In genomic region chr22:41541484-41541883, GRCh38 we compare ENCODE assay signal across 13 cellular contexts. TPM values are rescaled to one million over a fixed set of nuclear protein-coding genes. Genes with fewer than 3 reads are reported as not detected.
DNase-seq lines count a peak whose midpoint lies in the region; TF ChIP-seq lines count a peak whose summit lies in the region.
"Had no signal": no experiment of that assay in that cellular context is flagged by ENCODE, and none has a peak within 500 bp of the region (broad histone marks: within the 10 kb centered on the region; RNA-seq: fewer than 3 reads in every experiment).

No MANE protein-coding gene starts in this region.

- peaks cover 4% of the 10 kb centered on the region for H3K27me3 Mint-ChIP-seq in neural progenitor cell (ENCODE audit: insufficient read depth, low read depth)

- intact Hi-C loops in OCI-LY7 (cut with micrococcal nuclease; ENCODE audit: unreplicated experiment) (no loop called here), mammary epithelial cell (cut with micrococcal nuclease) (no loop called here)

- H3K4me2 ChIP-seq in DOHH2 (ENCODE audit: low read length) (peak overlapping the region; percentile 99), OCI-LY7 (ENCODE audit: low read length) (peak overlapping the region; percentile 87; the same call in 1 of the 2 replicates), mammary epithelial cell (ENCODE audit: insufficient read depth, low read depth, low read length) (peak overlapping the region; percentile 28), neural progenitor cell (no peak overlapping the region)

- H3K36me3 ChIP-seq in DOHH2 (ENCODE audit: control insufficient read depth, low read length) (peaks cover 54% of the 10 kb centered on the region), OCI-LY7 (ENCODE audit: insufficient read depth, low read length) (peaks cover 38% of the 10 kb centered on the region), mammary epithelial cell (ENCODE audit: insufficient read depth, low read length) (peaks cover 6% of the 10 kb centered on the region), neural progenitor cell (no peaks in the 10 kb centered on the region)

- H3K4me1 ChIP-seq in DOHH2 (ENCODE audit: control insufficient read depth, low read length): peaks cover 26% of the 10 kb centered on the region
- peaks cover 31% of the 10 kb centered on the region for H3K4me1 ChIP-seq in OCI-LY7 (ENCODE audit: insufficient read depth, low read length, poor library complexity, severe bottlenecking)
- H3K4me1 ChIP-seq in mammary epithelial cell (ENCODE audit: insufficient read depth, low read length): peaks cover 15% of the 10 kb centered on the region
- peaks cover 20% of the 10 kb centered on the region for H3K4me1 ChIP-seq in neural progenitor cell
- H3K4me1 ChIP-seq: foreskin keratinocyte had no signal

- H3K4me3 ChIP-seq in DOHH2 (ENCODE audit: low read length) (peak overlapping the region; percentile 100; the same call in 1 of the 2 replicates), OCI-LY7 (ENCODE audit: low read depth, low read length, poor library complexity, severe bottlenecking) (no peak overlapping the region), mammary epithelial cell (replicated peaks in 1 of 3; ENCODE audit: insufficient read depth in 1 of 3, low read depth in 2 of 3, low read length in 3 of 3) (no peak overlapping the region), neural progenitor cell (no peak overlapping the region)

- H3F3A ChIP-seq in DOHH2 (ENCODE audit: control insufficient read depth, insufficient read depth) (peaks cover 2% of the 10 kb centered on the region; the same call in 1 of the 2 replicates), neural progenitor cell (ENCODE audit: low read depth) (peaks cover 3% of the 10 kb centered on the region)

- WGBS in mammary epithelial cell (ENCODE audit: low coverage, missing lambda C conversion rate): 75% methylated on average over 2 of the region's 3 CpGs

- H3K27ac Mint-ChIP-seq in neural progenitor cell: no peak overlapping the region

- H3K79me2 ChIP-seq in DOHH2 (ENCODE audit: control insufficient read depth, low read length) (peaks cover 71% of the 10 kb centered on the region), OCI-LY7 (ENCODE audit: insufficient read depth, low read depth, low read length) (peaks cover 39% of the 10 kb centered on the region), mammary epithelial cell (ENCODE audit: insufficient read depth, low read length) (peaks cover 70% of the 10 kb centered on the region), neural progenitor cell (ENCODE audit: low read depth) (peaks cover 42% of the 10 kb centered on the region)

- H3K27ac ChIP-seq in DOHH2 (ENCODE audit: low read depth, low read length): no peak overlapping the region
- H3K27ac ChIP-seq in OCI-LY7 (ENCODE audit: low read depth, low read length, poor library complexity, severe bottlenecking): no peak overlapping the region
- H3K27ac ChIP-seq in mammary epithelial cell (ENCODE audit: insufficient read depth, low read depth, low read length): no peak overlapping the region
- H3K27ac ChIP-seq in neural progenitor cell: no peak overlapping the region
- H3K27ac ChIP-seq: foreskin keratinocyte had no signal

- H3K9me3 ChIP-seq in DOHH2 (ENCODE audit: control insufficient read depth, insufficient read depth, low read length) (no peaks in the 10 kb centered on the region), OCI-LY7 (ENCODE audit: low read length) (no peaks in the 10 kb centered on the region), mammary epithelial cell (replicated peaks; ENCODE audit: insufficient read depth, low read length) (no peaks in the 10 kb centered on the region), neural progenitor cell (ENCODE audit: low read depth) (no peaks in the 10 kb centered on the region)

- no peak for DNase-seq in OCI-LY7 (ENCODE audit: low spot score)
- no peak for DNase-seq in mammary epithelial cell
- no peak for DNase-seq in neural progenitor cell (ENCODE audit: low spot score)
- DNase-seq in stimulated activated CD4-positive, alpha-beta T cell treated with anti-CD3 and anti-CD28 coated beads, Interleukin-15, amount 100 ng/mL, for 24 hours: no peak
- DNase-seq in AG08395 (ENCODE audit: low spot score): no peak
- DNase-seq in H4 (ENCODE audit: low spot score): no peak
- DNase-seq: activated effector memory CD4-positive, alpha-beta T cell treated with anti-CD3 and anti-CD28 coated beads, Interleukin-2, amount 50 U/mL, for 16 hours; dermis blood vessel endothelial cell; foreskin keratinocyte; left cardiac atrium; NCI-H2227 treated with DMSO at 0.1 percent for 48 hours; stimulated activated naive CD4-positive, alpha-beta T cell treated with Interleukin-2 at 50 U/mL for 16 hours had no signal

- POLR2A ChIA-PET in OCI-LY7 (lab: Charles Lee): no interaction called here

- dilution Hi-C loops in mammary epithelial cell (cut with HindIII; ENCODE audit: low sequenced_read_pairs): no loop called here

- no peaks in the 10 kb centered on the region; the same call in 1 of the 2 replicates for H4K20me1 ChIP-seq in DOHH2 (ENCODE audit: control insufficient read depth, insufficient read depth, low read depth, low read length)
- H4K20me1 ChIP-seq in OCI-LY7 (ENCODE audit: insufficient read depth, low read length): peaks cover 17% of the 10 kb centered on the region; the same call in 1 of the 2 replicates
- no peaks in the 10 kb centered on the region for H4K20me1 ChIP-seq in mammary epithelial cell (ENCODE audit: insufficient read depth, low read length)
- H4K20me1 ChIP-seq in neural progenitor cell (ENCODE audit: low read depth): peaks cover 39% of the 10 kb centered on the region

- in situ Hi-C loops in mammary epithelial cell (cut with MboI; ENCODE audit: low sequenced_read_pairs in 2 of 2): no loop called here

- BruUV-seq in OCI-LY7 (replicated peaks; lab: Mats Ljungman, UMichigan): no TSS peak
- no TSS peak for BruUV-seq in mammary epithelial cell (replicated peaks; lab: Mats Ljungman, UMichigan)

- H3K27me3 ChIP-seq in DOHH2 (ENCODE audit: control insufficient read depth, low read length): no peaks in the 10 kb centered on the region
- no peaks in the 10 kb centered on the region for H3K27me3 ChIP-seq in mammary epithelial cell (ENCODE audit: insufficient read depth, low read length)
- H3K27me3 ChIP-seq in neural progenitor cell: no peaks in the 10 kb centered on the region
- H3K27me3 ChIP-seq: foreskin keratinocyte had no signal

- H3K9ac ChIP-seq in mammary epithelial cell (ENCODE audit: insufficient read depth, low read length) (no peak overlapping the region), neural progenitor cell (no peak overlapping the region)

- H2AFZ ChIP-seq in OCI-LY7 (ENCODE audit: low read length) (no peak overlapping the region), mammary epithelial cell (ENCODE audit: low read depth, low read length) (no peak overlapping the region), neural progenitor cell (replicated peaks) (no peak overlapping the region)

- H3K9me3 Mint-ChIP-seq in neural progenitor cell: no peaks in the 10 kb centered on the region

- CTCF ChIA-PET in OCI-LY7 (lab: Charles Lee; ENCODE audit: unreplicated experiment) (no interaction called here), mammary epithelial cell (lab: Charles Lee; ENCODE audit: low non-redundant PET) (no interaction called here)

- peak overlapping the region; percentile 3 for H3K4me3 Mint-ChIP-seq in neural progenitor cell

- H3K9me2 ChIP-seq in DOHH2 (replicated peaks; ENCODE audit: control insufficient read depth, low read length) (no peaks in the 10 kb centered on the region), OCI-LY7 (ENCODE audit: insufficient read depth, low read length) (no peaks in the 10 kb centered on the region)

- TF ChIP-seq CTCF in DOHH2 (IDR thresholded peaks at IDR 0.05; ENCODE audit: low read depth, low read length, poor library complexity, severe bottlenecking) (no peak), OCI-LY7 (conservative IDR thresholded peaks at IDR 0.05; ENCODE audit: low read length) (no peak), mammary epithelial cell (conservative IDR thresholded peaks at IDR 0.05 in 1 of 2, IDR thresholded peaks at IDR 0.05 in 1 of 2; ENCODE audit: extremely low read depth in 1 of 2, insufficient read depth in 1 of 2, low read depth in 1 of 2, low read length in 2 of 2) (no peak), neural progenitor cell (IDR thresholded peaks at IDR 0.05) (no peak)

- H3K4me1 Mint-ChIP-seq in neural progenitor cell: peaks cover 42% of the 10 kb centered on the region

- peaks cover 9% of the 10 kb centered on the region for H3K36me3 Mint-ChIP-seq in neural progenitor cell

RNA-seq across cellular contexts. Expression of gene POLR3H, which starts 2.8 kb away (rescaled TPM):
- 26.6 and 28.5 TPM in 2 replicates for total RNA-seq in OCI-LY7 (2014; rRNA removed; shearing (Covaris generic))
- total RNA-seq in OCI-LY7 (2022) (41.0 and 48.3 TPM in 2 replicates), mammary epithelial cell (10 to 100 TPM; 17.2 to 47.0 TPM), neural progenitor cell (ENCODE audit: low replicate concordance) (15.2 and 18.7 TPM in 2 replicates)
- 57.3 TPM for polyA plus RNA-seq in mammary epithelial cell
- 72.2 TPM for polyA minus RNA-seq in mammary epithelial cell
- 22.8 and 23.1 TPM in 2 replicates for total RNA-seq in H4 (2014; rRNA removed; shearing (Covaris generic))

RNA-seq across cellular contexts. Expression of gene CSDC2, which starts 19.3 kb away (rescaled TPM):
- total RNA-seq in OCI-LY7 (2014; rRNA removed; shearing (Covaris generic)): not detected in 2 replicates
- total RNA-seq in OCI-LY7 (2022) (not detected in 2 replicates), mammary epithelial cell (1 to 10 TPM in 1 of 2 donors, under 1 TPM in 1; 0.09 to 1.0 TPM), neural progenitor cell (ENCODE audit: low replicate concordance) (1.3 TPM in 1 of 2 replicates, not detected in the other)
- polyA plus RNA-seq in mammary epithelial cell: not detected
- polyA minus RNA-seq in mammary epithelial cell: not detected
- 0.14 TPM in 1 of 2 replicates, not detected in the other for total RNA-seq in H4 (2014; rRNA removed; shearing (Covaris generic))
- total RNA-seq: dermis blood vessel endothelial cell, foreskin keratinocyte had no signal
- polyA plus RNA-seq: foreskin keratinocyte had no signal

RNA-seq across cellular contexts. Expression of gene PMM1, which starts 48.2 kb away (rescaled TPM):
- total RNA-seq in OCI-LY7 (2014; rRNA removed; shearing (Covaris generic)): 17.0 and 17.5 TPM in 2 replicates
- total RNA-seq in OCI-LY7 (2022): 40.5 and 45.7 TPM in 2 replicates
- total RNA-seq in mammary epithelial cell: 10 to 100 TPM; 21.2 to 44.8 TPM
- polyA plus RNA-seq in mammary epithelial cell: 62.8 TPM
- 21.9 TPM for polyA minus RNA-seq in mammary epithelial cell
- total RNA-seq in neural progenitor cell (ENCODE audit: low replicate concordance): 9.3 and 13.5 TPM in 2 replicates
- 4.2 and 17.5 TPM in 2 replicates for total RNA-seq in H4 (2014; rRNA removed; shearing (Covaris generic))
